In the genomic region with DNA sequence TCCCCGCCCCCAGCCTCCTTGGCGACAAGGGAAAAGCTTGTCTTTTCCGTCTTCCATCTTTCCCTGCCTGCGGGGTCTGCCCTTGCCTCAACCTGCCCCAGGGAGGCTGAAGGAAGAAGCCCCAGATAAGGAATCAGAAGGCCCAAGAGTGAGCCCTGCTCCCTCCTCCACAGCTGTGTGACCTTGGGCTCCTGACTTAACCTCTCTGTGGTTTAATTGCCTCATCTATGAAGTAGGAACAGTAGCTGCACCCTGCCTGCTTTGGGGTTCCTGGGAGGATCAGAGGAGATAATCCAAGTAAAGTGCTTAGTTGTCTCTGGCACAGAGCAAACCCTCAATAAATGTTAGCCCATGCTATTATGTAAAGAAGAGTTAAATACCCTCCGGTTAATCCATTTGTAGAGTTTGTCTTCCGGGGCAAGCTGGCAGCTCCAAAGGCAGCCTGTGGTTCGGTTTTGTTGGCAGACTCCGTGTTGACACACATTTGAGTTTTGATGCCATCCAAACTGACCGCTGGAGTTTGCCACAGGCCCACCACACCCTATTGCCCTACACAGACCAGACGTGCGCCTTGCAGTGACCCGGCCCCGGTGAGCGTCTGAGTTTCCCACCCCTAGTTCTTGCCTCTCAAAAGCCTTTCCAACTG, we compare ENCODE assay signal across 14 cellular contexts. TPM values are rescaled to one million over a fixed set of nuclear protein-coding genes. Genes with fewer than 3 reads are reported as not detected.
"Had no signal": no experiment of that assay in that cellular context is flagged by ENCODE, and none has a peak within 500 bp of the region (broad histone marks: within the 10 kb centered on the region; RNA-seq: fewer than 3 reads in every experiment).

No MANE protein-coding gene starts in this region.

- H2AFZ ChIP-seq: hepatocyte had no signal

- H3K9me3 Mint-ChIP-seq: activated CD4-positive, alpha-beta T cell treated with anti-CD3 and anti-CD28 coated beads, Interleukin-2, amount 10 ng/mL, durations not matched to agents 7 days and 5 days; activated naive CD4-positive, alpha-beta T cell treated with anti-CD3 and anti-CD28 coated beads, Interleukin-2, amount 50 U/mL, for 24 hours; natural killer cell had no signal

- H3K79me2 ChIP-seq: hepatocyte had no signal

- H3K36me3 ChIP-seq: gastrocnemius medialis, upper lobe of left lung had no signal

- H3K27me3 ChIP-seq: hepatocyte, upper lobe of left lung had no signal

- H3K4me3 Mint-ChIP-seq: activated CD4-positive, alpha-beta T cell treated with anti-CD3 and anti-CD28 coated beads, Interleukin-2, amount 10 ng/mL, durations not matched to agents 7 days and 5 days; activated naive CD4-positive, alpha-beta T cell treated with anti-CD3 and anti-CD28 coated beads, Interleukin-2, amount 50 U/mL, for 24 hours; natural killer cell had no signal

- DNase-seq: activated CD4-positive, alpha-beta T cell treated with anti-CD3 and anti-CD28 coated beads, Interleukin-2, amount 10 ng/mL, durations not matched to agents 7 days and 5 days; activated CD4-positive, CD25-positive, alpha-beta regulatory T cell; activated effector memory CD4-positive, alpha-beta T cell treated with Interleukin-2 at 50 U/mL for 16 hours; amniotic stem cell; gastrocnemius medialis; natural killer cell; SK-N-SH; stimulated activated CD4-positive, alpha-beta T cell treated with anti-CD3 and anti-CD28 coated beads, Interleukin-2, amount 100 ng/mL, for 48 hours; stimulated activated naive CD4-positive, alpha-beta T cell treated with Interleukin-2 at 50 U/mL for 16 hours; upper lobe of left lung had no signal

- FAIRE-seq: endothelial cell of umbilical vein had no signal

- H3K4me1 ChIP-seq: gastrocnemius medialis had no signal

- H3K9me3 ChIP-seq: gastrocnemius medialis, SK-N-SH, upper lobe of left lung had no signal

- H3K27ac ChIP-seq: gastrocnemius medialis, upper lobe of left lung had no signal

- H3K27ac Mint-ChIP-seq: activated CD4-positive, alpha-beta T cell treated with anti-CD3 and anti-CD28 coated beads, Interleukin-2, amount 10 ng/mL, durations not matched to agents 7 days and 5 days; activated naive CD4-positive, alpha-beta T cell treated with anti-CD3 and anti-CD28 coated beads, Interleukin-2, amount 50 U/mL, for 24 hours; natural killer cell had no signal

- H3K4me1 Mint-ChIP-seq: activated CD4-positive, alpha-beta T cell treated with anti-CD3 and anti-CD28 coated beads, Interleukin-2, amount 10 ng/mL, durations not matched to agents 7 days and 5 days; activated naive CD4-positive, alpha-beta T cell treated with anti-CD3 and anti-CD28 coated beads, Interleukin-2, amount 50 U/mL, for 24 hours had no signal

- H3K4me3 ChIP-seq: gastrocnemius medialis, hepatocyte, upper lobe of left lung had no signal

- H3K9ac ChIP-seq: SK-N-SH had no signal

- H3K36me3 Mint-ChIP-seq: activated naive CD4-positive, alpha-beta T cell treated with anti-CD3 and anti-CD28 coated beads, Interleukin-2, amount 50 U/mL, for 24 hours; natural killer cell had no signal

- ATAC-seq: gastrocnemius medialis, natural killer cell had no signal

- H3K4me2 ChIP-seq: SK-N-SH had no signal

- H3K27me3 Mint-ChIP-seq: activated CD4-positive, alpha-beta T cell treated with anti-CD3 and anti-CD28 coated beads, Interleukin-2, amount 10 ng/mL, durations not matched to agents 7 days and 5 days; activated naive CD4-positive, alpha-beta T cell treated with anti-CD3 and anti-CD28 coated beads, Interleukin-2, amount 50 U/mL, for 24 hours had no signal

RNA-seq across cellular contexts. Expression of gene ELFN2, which starts 25.3 kb away (rescaled TPM):
- total RNA-seq: lung microvascular endothelial cell had no signal
